ENCODE assay signal across 28 cellular contexts in genomic region chr9:70868044-70868443, GRCh38.
DNase-seq lines count a peak whose midpoint lies in the region; ATAC-seq, FAIRE-seq and TF ChIP-seq lines count a peak whose summit lies in the region.
"Had no signal": no experiment of that assay in that cellular context is flagged by ENCODE, and none has a peak within 500 bp of the region (broad histone marks: within the 10 kb centered on the region; RNA-seq: fewer than 3 reads in every experiment).

No MANE protein-coding gene starts in this region.

- no peak for FAIRE-seq in HTR-8/SVneo (lab: Jason Lieb, UNC)
- FAIRE-seq: GM18507 had no signal

- H4K91ac ChIP-seq in mesenchymal stem cell (ENCODE audit: low read length) = no peak overlapping the region

- no peaks in the 10 kb centered on the region for H3K9me3 Mint-ChIP-seq in type B pancreatic cell
- H3K9me3 Mint-ChIP-seq: activated naive CD8-positive, alpha-beta T cell treated with anti-CD3 and anti-CD28 coated beads for 36 hours; memory B cell; T-helper 2 cell treated with Interferon-gamma antibody and Interleukin-4, amounts not matched to agents 5 μg/mL and 100 μg/mL, for 36 hours had no signal

- no CpG with 5 or more reads among the region's 1 CpG for WGBS in mesenchymal stem cell

- no peak overlapping the region for H2BK15ac ChIP-seq in mesenchymal stem cell (ENCODE audit: low read depth, poor library complexity, severe bottlenecking)

- no peak overlapping the region for H3K4me2 ChIP-seq in mesenchymal stem cell (ENCODE audit: low read length, poor library complexity, severe bottlenecking)
- H3K4me2 ChIP-seq: KMS-11 had no signal

- no peak overlapping the region for H3K27ac Mint-ChIP-seq in type B pancreatic cell
- H3K27ac Mint-ChIP-seq: activated naive CD8-positive, alpha-beta T cell treated with anti-CD3 and anti-CD28 coated beads for 36 hours; memory B cell; T-helper 2 cell treated with Interferon-gamma antibody and Interleukin-4, amounts not matched to agents 5 μg/mL and 100 μg/mL, for 36 hours had no signal

- H3K27me3 ChIP-seq in mesenchymal stem cell (ENCODE audit: control insufficient read depth in 1 of 2, insufficient read depth in 1 of 2, low read length in 2 of 2) (peaks cover 0 to 20% of the 10 kb centered on the region in 2 experiments), brain microvascular endothelial cell (replicated peaks) (peaks cover 2% of the 10 kb centered on the region)
- H3K27me3 ChIP-seq: BLaER1 treated with 17β-estradiol and CSF1 and Interleukin-3, amounts not matched to agents 10 nM and 100 nM; dorsolateral prefrontal cortex; neutrophil; sigmoid colon had no signal

- H2BK5ac ChIP-seq in mesenchymal stem cell (ENCODE audit: low read depth, low read length, poor library complexity, severe bottlenecking) = no peak overlapping the region

- H3K4me3 ChIP-seq in epithelial cell of proximal tubule (ENCODE audit: low read depth, low read length) (peak overlapping the region; percentile 70), mesenchymal stem cell (ENCODE audit: insufficient read depth in 1 of 2, low read depth in 1 of 2, low read length in 2 of 2) (peak overlapping the region in 1 of 2 experiments; percentile 77), brain microvascular endothelial cell (ENCODE audit: low read depth, low read length) (no peak overlapping the region)
- H3K4me3 ChIP-seq: BLaER1 treated with 17β-estradiol and CSF1 and Interleukin-3, amounts not matched to agents 10 nM and 100 nM had no signal

- peak overlapping the region; percentile 82 for H3K4me3 Mint-ChIP-seq in type B pancreatic cell
- H3K4me3 Mint-ChIP-seq: activated naive CD8-positive, alpha-beta T cell treated with anti-CD3 and anti-CD28 coated beads for 36 hours; memory B cell; T-helper 2 cell treated with Interferon-gamma antibody and Interleukin-4, amounts not matched to agents 5 μg/mL and 100 μg/mL, for 36 hours had no signal

- H3K27ac ChIP-seq in mesenchymal stem cell (ENCODE audit: low read length, poor library complexity, severe bottlenecking) = no peak overlapping the region
- no peak overlapping the region for H3K27ac ChIP-seq in brain microvascular endothelial cell
- H3K27ac ChIP-seq: BLaER1 treated with 17β-estradiol and CSF1 and Interleukin-3, amounts not matched to agents 10 nM and 100 nM; foreskin keratinocyte; KMS-11; neutrophil had no signal

- H3K9me3 ChIP-seq in mesenchymal stem cell (ENCODE audit: control insufficient read depth, low read length) = no peaks in the 10 kb centered on the region
- H3K9me3 ChIP-seq: BLaER1 treated with 17β-estradiol and CSF1 and Interleukin-3, amounts not matched to agents 10 nM and 100 nM; heart left ventricle; neutrophil; sigmoid colon had no signal

- H3K4me1 Mint-ChIP-seq in type B pancreatic cell (ENCODE audit: unreplicated experiment) = peaks cover 7% of the 10 kb centered on the region
- H3K4me1 Mint-ChIP-seq: activated naive CD8-positive, alpha-beta T cell treated with anti-CD3 and anti-CD28 coated beads for 36 hours; memory B cell had no signal

- H4K8ac ChIP-seq in mesenchymal stem cell (ENCODE audit: low read length) = no peak overlapping the region

- H3K14ac ChIP-seq in mesenchymal stem cell (ENCODE audit: low read length in 2 of 2) = no peak overlapping the region

- no peaks in the 10 kb centered on the region for H3K36me3 ChIP-seq in mesenchymal stem cell (ENCODE audit: control insufficient read depth in 1 of 2, insufficient read depth in 2 of 2, low read depth in 1 of 2, low read length in 2 of 2)
- H3K36me3 ChIP-seq in brain microvascular endothelial cell (replicated peaks) = no peaks in the 10 kb centered on the region
- H3K36me3 ChIP-seq: BLaER1 treated with 17β-estradiol and CSF1 and Interleukin-3, amounts not matched to agents 10 nM and 100 nM; heart left ventricle; neutrophil; sigmoid colon had no signal

- H3K79me1 ChIP-seq in mesenchymal stem cell (replicated peaks; ENCODE audit: low read length, poor library complexity, severe bottlenecking) = no peaks in the 10 kb centered on the region

- no peak overlapping the region for H2AK5ac ChIP-seq in mesenchymal stem cell (ENCODE audit: low read length, severe bottlenecking)

- no peak overlapping the region for H2BK120ac ChIP-seq in mesenchymal stem cell (ENCODE audit: low read depth, low read length)

- no peak overlapping the region for H3K18ac ChIP-seq in mesenchymal stem cell (ENCODE audit: low read depth in 1 of 2, low read length in 2 of 2)

- no peak overlapping the region for H2AFZ ChIP-seq in mesenchymal stem cell (ENCODE audit: low read depth, low read length)

- TF ChIP-seq CTCF in epithelial cell of proximal tubule (conservative IDR thresholded peaks at IDR 0.05; ENCODE audit: low read depth, low read length) = no peak
- TF ChIP-seq CTCF in type B pancreatic cell (conservative IDR thresholded peaks at IDR 0.05) = no peak
- TF ChIP-seq CTCF in brain microvascular endothelial cell (IDR thresholded peaks at IDR 0.05; ENCODE audit: low read depth, low read length, missing control alignments) = no peak

- H3K23ac ChIP-seq in mesenchymal stem cell (ENCODE audit: low read length in 2 of 2) = no peak overlapping the region

- H3K4me1 ChIP-seq in mesenchymal stem cell (ENCODE audit: control insufficient read depth, insufficient read depth, low read depth, low read length) = no peaks in the 10 kb centered on the region
- H3K4me1 ChIP-seq: foreskin keratinocyte, sigmoid colon had no signal

- no peak overlapping the region for H2BK12ac ChIP-seq in mesenchymal stem cell (ENCODE audit: low read length in 2 of 2)

- in situ Hi-C loops in SK-MEL-5 (cut with HindIII; ENCODE audit: low pct_unique_long_range_greater_than_20kb, low sequenced_read_pairs) (no loop called here), brain microvascular endothelial cell (cut with HindIII; ENCODE audit: low pct_ligation_motif_present, low sequenced_read_pairs) (no loop called here)

- H3K27me3 Mint-ChIP-seq in type B pancreatic cell = peaks cover 18% of the 10 kb centered on the region

- no peaks in the 10 kb centered on the region for H3K36me3 Mint-ChIP-seq in type B pancreatic cell
- H3K36me3 Mint-ChIP-seq: activated naive CD8-positive, alpha-beta T cell treated with anti-CD3 and anti-CD28 coated beads for 36 hours; memory B cell had no signal

- H3K9ac ChIP-seq in mesenchymal stem cell (ENCODE audit: low read length) = peak overlapping the region; percentile 76
- H3K9ac ChIP-seq: BLaER1 treated with 17β-estradiol and CSF1 and Interleukin-3, amounts not matched to agents 10 nM and 100 nM; KMS-11 had no signal

- ATAC-seq in GM18858 (IDR thresholded peaks at IDR 0.05; ENCODE audit: unreplicated experiment) = no peak
- ATAC-seq: foreskin keratinocyte; HCT116; heart left ventricle; stimulated activated naive CD8-positive, alpha-beta T cell treated with anti-CD3 and anti-CD28 coated beads, Interleukin-15, Interleukin-2, amounts not matched to agents 100 U/mL and 50 U/mL, for 24 hours had no signal

- peak; percentile 1 for DNase-seq in SK-MEL-5 (ENCODE audit: low read depth, low spot score)
- no peak for DNase-seq in epithelial cell of proximal tubule (ENCODE audit: low read depth)
- no peak for DNase-seq in mesenchymal stem cell
- DNase-seq in type B pancreatic cell (ENCODE audit: extremely low spot score, unreplicated experiment) = no peak
- DNase-seq in HTR-8/SVneo (ENCODE audit: insufficient read length, low spot score) = no peak
- no peak for DNase-seq in brain microvascular endothelial cell
- DNase-seq: activated CD4-positive, alpha-beta T cell treated with anti-CD3 and anti-CD28 coated beads for 4 hours; activated CD8-positive, alpha-beta memory T cell treated with anti-CD3 and anti-CD28 coated beads for 24 hours; activated effector memory CD4-positive, alpha-beta T cell treated with anti-CD3 and anti-CD28 coated beads, Interleukin-2, amount 50 U/mL, for 16 hours; activated naive CD8-positive, alpha-beta T cell treated with anti-CD3 and anti-CD28 coated beads for 36 hours; DMS79; dorsolateral prefrontal cortex; foreskin keratinocyte; GF-D8; heart left ventricle; NCI-H1417 treated with DMSO at 0.1 percent for 48 hours; NCI-H2107; NCI-H446; sigmoid colon; stimulated activated naive CD8-positive, alpha-beta T cell treated with anti-CD3 and anti-CD28 coated beads, Interleukin-15, Interleukin-2, amounts not matched to agents 100 U/mL and 50 U/mL, for 24 hours had no signal

- no peak overlapping the region for H3K4ac ChIP-seq in mesenchymal stem cell (ENCODE audit: low read depth in 1 of 2, low read length in 2 of 2)
